ENCODE assay signal across 16 cellular contexts in the genomic region with DNA sequence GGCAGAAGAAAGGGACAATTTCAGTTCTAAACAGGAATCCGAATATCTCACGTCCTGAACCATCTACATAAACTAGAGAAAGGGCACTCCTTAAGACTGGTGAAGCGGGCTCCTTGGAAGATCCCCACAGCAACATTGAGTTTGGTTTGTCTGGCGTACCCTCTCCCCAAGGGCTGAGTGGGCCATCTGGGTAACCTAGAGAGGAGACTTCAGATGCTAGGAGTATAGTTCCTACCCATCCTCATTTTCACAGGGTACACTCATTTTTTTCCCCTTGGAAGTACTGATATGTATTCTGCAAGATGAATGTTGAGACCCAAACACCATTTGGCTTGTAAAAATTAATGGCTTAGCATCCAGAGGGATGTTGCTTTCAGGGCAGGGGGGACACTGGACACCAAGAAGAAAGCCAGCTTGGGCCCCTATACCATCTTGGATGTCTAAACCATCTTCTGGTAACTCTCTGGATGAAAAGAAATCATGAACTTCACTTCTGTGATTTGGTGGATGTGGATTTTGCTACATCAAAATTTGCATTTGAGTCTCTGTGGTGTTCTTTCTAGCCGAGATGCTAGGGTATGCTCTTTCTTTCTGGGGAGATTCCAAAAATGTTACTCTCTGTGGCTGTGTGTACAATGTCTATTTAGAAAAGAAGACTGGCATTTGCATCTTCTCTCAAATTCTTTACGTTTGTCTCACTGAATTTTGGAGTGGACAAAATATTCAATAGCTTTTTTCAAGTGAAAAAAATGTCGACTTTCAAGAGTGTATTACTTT.
A peak's percentile ranks its signal among the peaks of the same experiment; 100 is the strongest.
DNase-seq lines count a peak whose midpoint lies in the region; ATAC-seq, FAIRE-seq and TF ChIP-seq lines count a peak whose summit lies in the region.
"Had no signal": no experiment of that assay in that cellular context is flagged by ENCODE, and none has a peak within 500 bp of the region (broad histone marks: within the 10 kb centered on the region; RNA-seq: fewer than 3 reads in every experiment).

No MANE protein-coding gene starts in this region.

- ATAC-seq in HG02852 (IDR thresholded peaks at IDR 0.05; ENCODE audit: unreplicated experiment) (no peak), GM21390 (IDR thresholded peaks at IDR 0.05; ENCODE audit: unreplicated experiment) (no peak)

- no peak overlapping the region for H2AFZ ChIP-seq in OCI-LY1 (ENCODE audit: low read length)

- H3K4me2 ChIP-seq in OCI-LY1 (ENCODE audit: low read length), result peak overlapping the region; percentile 11; the same call in 1 of the 2 replicates

- FAIRE-seq in GM19239 (lab: Jason Lieb, UNC), result peak; percentile 92
- FAIRE-seq: TTC549 had no signal

- TF ChIP-seq CTCF in OCI-LY1 (IDR thresholded peaks at IDR 0.05; ENCODE audit: low read length) (no peak), brain microvascular endothelial cell (IDR thresholded peaks at IDR 0.05; ENCODE audit: low read depth, low read length, missing control alignments) (no peak)

- peak; percentile 5 for DNase-seq in CD1c-positive myeloid dendritic cell (ENCODE audit: extremely low spot score)
- no peak for DNase-seq in GM19239 (ENCODE audit: insufficient read length, low spot score)
- no peak for DNase-seq in epithelial cell of prostate (ENCODE audit: low read depth, low spot score)
- DNase-seq in NCI-H526 treated with DMSO at 0.1 percent for 48 hours (lab: John Stamatoyannopoulos, UW), result no peak
- no peak for DNase-seq in brain microvascular endothelial cell
- DNase-seq: activated CD4-positive, alpha-beta T cell treated with anti-CD3 and anti-CD28 coated beads, Interleukin-2, amount 50 U/mL, for 1 hour; activated naive CD4-positive, alpha-beta T cell treated with anti-CD3 and anti-CD28 coated beads, Interleukin-2, amount 50 U/mL, for 16 hours; activated T-cell treated with anti-CD3 and anti-CD28 coated beads for 4 hours; glutamatergic neuron; NCI-H2029 treated with DMSO at 0.1 percent for 48 hours; NCI-H524 treated with DMSO at 0.1 percent for 48 hours; ovary had no signal

- H3K4me3 ChIP-seq in OCI-LY1 (ENCODE audit: low read depth, low read length, poor library complexity, severe bottlenecking) (no peak overlapping the region), brain microvascular endothelial cell (ENCODE audit: low read depth, low read length) (no peak overlapping the region)
- H3K4me3 ChIP-seq: ovary had no signal

- H3K9me2 ChIP-seq in OCI-LY1 (ENCODE audit: low read depth, low read length), result no peaks in the 10 kb centered on the region

- peak overlapping the region; percentile 78; the same call in 1 of the 2 replicates for H3K9ac ChIP-seq in OCI-LY1 (ENCODE audit: low read length)

- H3K27me3 ChIP-seq in OCI-LY1 (ENCODE audit: insufficient read depth, low read length) (no peaks in the 10 kb centered on the region), brain microvascular endothelial cell (replicated peaks) (no peaks in the 10 kb centered on the region)
- H3K27me3 ChIP-seq: ovary had no signal

- H3K27ac ChIP-seq in OCI-LY1 (ENCODE audit: low read depth, low read length, poor library complexity, severe bottlenecking) (peak overlapping the region; percentile 99), epithelial cell of prostate (peak overlapping the region; percentile 90), brain microvascular endothelial cell (no peak overlapping the region)
- H3K27ac ChIP-seq: ovary had no signal

- no peaks in the 10 kb centered on the region for H3K9me3 ChIP-seq in OCI-LY1 (ENCODE audit: low read length)
- H3K9me3 ChIP-seq: ovary had no signal

- H3K79me2 ChIP-seq in OCI-LY1 (ENCODE audit: insufficient read depth, low read length), result no peaks in the 10 kb centered on the region

- H3K36me3 ChIP-seq in OCI-LY1 (ENCODE audit: insufficient read depth, low read length) (no peaks in the 10 kb centered on the region), brain microvascular endothelial cell (replicated peaks) (no peaks in the 10 kb centered on the region)
- H3K36me3 ChIP-seq: ovary had no signal

- H3K4me1 ChIP-seq in OCI-LY1 (ENCODE audit: insufficient read depth, low read length, severe bottlenecking), result peaks cover 99% of the 10 kb centered on the region

- in situ Hi-C loops in brain microvascular endothelial cell (cut with HindIII; ENCODE audit: low pct_ligation_motif_present, low sequenced_read_pairs), result no loop called here

- no peaks in the 10 kb centered on the region for H3F3A ChIP-seq in OCI-LY1 (ENCODE audit: insufficient read depth, low read length)

- H4K20me1 ChIP-seq in OCI-LY1 (ENCODE audit: insufficient read depth, low read length), result no peaks in the 10 kb centered on the region
